1 cellular context compared by ENCODE assay signal in genomic region chr2:39922679-39923416, GRCh38.
TF ChIP-seq lines count a peak whose summit lies in the region.

No MANE protein-coding gene starts in this region.

TF ChIP-seq in H1, 55 proteins besides CTCF, POLR2A, EP300 and RAD21:
- TF ChIP-seq MAFK (IDR thresholded peaks at IDR 0.05; ENCODE audit: low read depth, low read length), result peak; percentile 94
- TF ChIP-seq SP1 (IDR thresholded peaks at IDR 0.05; ENCODE audit: low read depth, low read length), result no peak
